ENCODE assay signal across 25 cellular contexts in the genomic region with DNA sequence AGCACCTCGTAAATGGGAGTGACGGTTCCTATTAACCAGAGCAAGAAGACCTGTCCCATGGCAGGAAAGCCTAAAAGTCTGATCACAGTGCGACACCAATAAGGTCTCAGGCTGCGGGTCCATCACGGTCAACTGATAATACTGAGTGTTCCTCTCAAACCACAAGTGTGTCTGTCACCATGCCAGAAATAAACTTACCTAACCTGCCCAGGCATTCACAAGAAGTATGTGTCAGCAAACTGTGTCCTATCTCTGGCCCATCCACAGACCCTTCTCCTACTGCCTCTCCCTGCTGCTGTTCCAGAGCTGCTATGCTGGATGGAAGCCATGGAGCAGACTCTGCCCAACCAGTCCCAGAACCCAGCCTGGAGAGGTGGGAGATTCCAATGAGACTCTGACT.
"Had no signal": no experiment of that assay in that cellular context is flagged by ENCODE, and none has a peak within 500 bp of the region (broad histone marks: within the 10 kb centered on the region; RNA-seq: fewer than 3 reads in every experiment).

No MANE protein-coding gene starts in this region.

- H3K4me3 Mint-ChIP-seq: activated CD4-positive, alpha-beta T cell treated with anti-CD3 and anti-CD28 coated beads for 36 hours; activated CD8-positive, alpha-beta memory T cell treated with anti-CD3 and anti-CD28 coated beads, Interleukin-2, amount 10 ng/mL, durations not matched to agents 7 days and 5 days; activated CD8-positive, alpha-beta T cell treated with anti-CD3 and anti-CD28 coated beads, Interleukin-2, amount 10 ng/mL, durations not matched to agents 7 days and 5 days; activated naive CD8-positive, alpha-beta T cell; activated T-cell treated with anti-CD3 and anti-CD28 coated beads, Interleukin-2, amount 50 U/mL, for 72 hours; mesothelial cell of epicardium; naive B cell; nephron progenitor cell; stimulated activated naive CD8-positive, alpha-beta T cell treated with anti-CD3 and anti-CD28 coated beads, Interleukin-15, Interleukin-2, amounts not matched to agents 100 ng/mL and 50 ng/mL, for 24 hours; T-helper 2 cell treated with Interferon-gamma antibody and Interleukin-4, amounts not matched to agents 5 μg/mL and 100 μg/mL, for 36 hours had no signal

- H3K9me3 ChIP-seq: colonic mucosa, pancreas, prostate gland, spleen, thoracic aorta, upper lobe of left lung, vagina had no signal

- H3K4me1 Mint-ChIP-seq: activated CD4-positive, alpha-beta T cell treated with anti-CD3 and anti-CD28 coated beads for 36 hours; activated CD8-positive, alpha-beta memory T cell treated with anti-CD3 and anti-CD28 coated beads, Interleukin-2, amount 10 ng/mL, durations not matched to agents 7 days and 5 days; naive B cell had no signal

- DNase-seq: activated CD4-positive, alpha-beta T cell treated with anti-CD3 and anti-CD28 coated beads for 36 hours; activated CD4-positive, CD25-positive, alpha-beta regulatory T cell; activated CD8-positive, alpha-beta memory T cell treated with anti-CD3 and anti-CD28 coated beads, Interleukin-2, amount 10 ng/mL, durations not matched to agents 7 days and 5 days; activated CD8-positive, alpha-beta T cell treated with anti-CD3 and anti-CD28 coated beads, Interleukin-2, amount 10 ng/mL, durations not matched to agents 7 days and 5 days; activated naive CD4-positive, alpha-beta T cell treated with Interleukin-2 at 50 U/mL for 16 hours; activated T-cell treated with anti-CD3 and anti-CD28 coated beads, Interleukin-2, amount 50 U/mL, for 72 hours; anterior cingulate cortex; cerebellar nuclear complex; colonic mucosa; effector CD8-positive, alpha-beta T cell; islet precursor cell; naive B cell; nephron progenitor cell; pancreas; spleen; T-helper 1 cell; upper lobe of left lung had no signal

- H3K27ac ChIP-seq: colonic mucosa, hepatocyte, pancreas, prostate gland, spleen, thoracic aorta, upper lobe of left lung, vagina had no signal

- H3K79me2 ChIP-seq: hepatocyte had no signal

- ATAC-seq: activated CD4-positive, alpha-beta T cell treated with anti-CD3 and anti-CD28 coated beads for 36 hours; activated CD8-positive, alpha-beta memory T cell treated with anti-CD3 and anti-CD28 coated beads, Interleukin-2, amount 10 ng/mL, durations not matched to agents 7 days and 5 days; activated CD8-positive, alpha-beta T cell treated with anti-CD3 and anti-CD28 coated beads, Interleukin-2, amount 10 ng/mL, durations not matched to agents 7 days and 5 days; activated T-cell treated with anti-CD3 and anti-CD28 coated beads, Interleukin-2, amount 50 U/mL, for 72 hours had no signal

- H3K27ac Mint-ChIP-seq: activated CD4-positive, alpha-beta T cell treated with anti-CD3 and anti-CD28 coated beads for 36 hours; activated CD8-positive, alpha-beta memory T cell treated with anti-CD3 and anti-CD28 coated beads, Interleukin-2, amount 10 ng/mL, durations not matched to agents 7 days and 5 days; activated CD8-positive, alpha-beta T cell treated with anti-CD3 and anti-CD28 coated beads, Interleukin-2, amount 10 ng/mL, durations not matched to agents 7 days and 5 days; activated naive CD8-positive, alpha-beta T cell; activated T-cell treated with anti-CD3 and anti-CD28 coated beads, Interleukin-2, amount 50 U/mL, for 72 hours; mesothelial cell of epicardium; naive B cell; nephron progenitor cell; stimulated activated naive CD8-positive, alpha-beta T cell treated with anti-CD3 and anti-CD28 coated beads, Interleukin-15, Interleukin-2, amounts not matched to agents 100 ng/mL and 50 ng/mL, for 24 hours; T-helper 2 cell treated with Interferon-gamma antibody and Interleukin-4, amounts not matched to agents 5 μg/mL and 100 μg/mL, for 36 hours had no signal

- H2AFZ ChIP-seq: hepatocyte had no signal

- H3K9me3 Mint-ChIP-seq: activated T-cell treated with anti-CD3 and anti-CD28 coated beads, Interleukin-2, amount 50 U/mL, for 72 hours; mesothelial cell of epicardium; nephron progenitor cell; stimulated activated naive CD8-positive, alpha-beta T cell treated with anti-CD3 and anti-CD28 coated beads, Interleukin-15, Interleukin-2, amounts not matched to agents 100 ng/mL and 50 ng/mL, for 24 hours; T-helper 2 cell treated with Interferon-gamma antibody and Interleukin-4, amounts not matched to agents 5 μg/mL and 100 μg/mL, for 36 hours had no signal

- H3K4me2 ChIP-seq: hepatocyte had no signal

- H3K4me1 ChIP-seq: colonic mucosa, pancreas, prostate gland had no signal

- H3K4me3 ChIP-seq: colonic mucosa, hepatocyte, pancreas, prostate gland, spleen, thoracic aorta, upper lobe of left lung, vagina had no signal

- H3K27me3 ChIP-seq: colonic mucosa, hepatocyte, pancreas, spleen, upper lobe of left lung, vagina had no signal

- H3K36me3 Mint-ChIP-seq: activated CD8-positive, alpha-beta memory T cell treated with anti-CD3 and anti-CD28 coated beads, Interleukin-2, amount 10 ng/mL, durations not matched to agents 7 days and 5 days; activated naive CD8-positive, alpha-beta T cell; mesothelial cell of epicardium; naive B cell had no signal

- H3K27me3 Mint-ChIP-seq: activated CD4-positive, alpha-beta T cell treated with anti-CD3 and anti-CD28 coated beads for 36 hours; activated CD8-positive, alpha-beta memory T cell treated with anti-CD3 and anti-CD28 coated beads, Interleukin-2, amount 10 ng/mL, durations not matched to agents 7 days and 5 days; activated naive CD8-positive, alpha-beta T cell; naive B cell had no signal

- H3K36me3 ChIP-seq: colonic mucosa, pancreas, prostate gland, spleen, thoracic aorta, upper lobe of left lung, vagina had no signal
